37 cellular contexts compared by ENCODE assay signal in the genomic region with DNA sequence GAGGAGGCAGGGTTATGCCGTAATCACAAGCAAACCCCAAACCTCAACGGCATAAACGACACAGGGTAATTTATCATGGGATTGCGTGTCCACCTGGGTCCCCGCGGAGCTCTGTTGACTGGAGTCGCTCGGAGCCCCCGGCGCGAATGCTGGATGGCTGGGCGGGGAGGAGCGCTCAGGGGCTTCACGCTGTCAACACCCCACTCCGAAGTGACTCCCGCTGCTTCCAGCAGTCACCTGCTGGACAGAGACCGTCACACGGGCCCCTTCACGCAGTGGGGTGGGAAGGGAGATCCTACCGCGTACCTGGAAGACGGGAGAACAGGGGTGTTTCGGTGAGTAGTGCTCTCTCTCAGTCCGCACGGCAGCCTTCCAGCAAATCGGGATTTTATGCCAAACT. TPM values are rescaled to one million over a fixed set of nuclear protein-coding genes. Genes with fewer than 3 reads are reported as not detected.
"Had no signal": no experiment of that assay in that cellular context is flagged by ENCODE, and none has a peak within 500 bp of the region (broad histone marks: within the 10 kb centered on the region; RNA-seq: fewer than 3 reads in every experiment).

No MANE protein-coding gene starts in this region.

- H3K36me3 ChIP-seq: MG63 had no signal

- H3K4me3 ChIP-seq: MG63 had no signal

- DNase-seq: Karpas-422, Kasumi-1, MG63, MM.1S, MV-4-11, NCI-H1048, NCI-H1092, NCI-H1092 treated with DMSO at 0.1 percent for 48 hours, NCI-H1105, NCI-H1105 treated with DMSO at 0.1 percent for 48 hours, NCI-H1417, NCI-H1417 treated with DMSO at 0.1 percent for 48 hours, NCI-H1436, NCI-H1436 treated with DMSO at 0.1 percent for 48 hours, NCI-H146, NCI-H1694, NCI-H1694 treated with DMSO at 0.1 percent for 48 hours, NCI-H187, NCI-H187 treated with DMSO at 0.1 percent for 48 hours, NCI-H1930, NCI-H2029, NCI-H2029 treated with DMSO at 0.1 percent for 48 hours, NCI-H2081, NCI-H2081 treated with DMSO at 0.1 percent for 48 hours, NCI-H2107, NCI-H2171, NCI-H2171 treated with DMSO at 0.1 percent for 48 hours, NCI-H2227 treated with DMSO at 0.1 percent for 48 hours, NCI-H226, NCI-H345, NCI-H446, NCI-H446 treated with DMSO at 0.1 percent for 48 hours, NCI-H510A, NCI-H510A treated with DMSO at 0.1 percent for 48 hours, NCI-H524 had no signal

RNA-seq across cellular contexts. Expression of gene GALNT9, which starts 4.4 kb away (rescaled TPM):
- total RNA-seq: M059J, NCI-H460 had no signal
